In genomic region chr4:154497901-154498300, GRCh38 we compare ENCODE assay signal across 14 cellular contexts. TPM values are rescaled to one million over a fixed set of nuclear protein-coding genes. Genes with fewer than 3 reads are reported as not detected.
"Had no signal": no experiment of that assay in that cellular context is flagged by ENCODE, and none has a peak within 500 bp of the region (broad histone marks: within the 10 kb centered on the region; RNA-seq: fewer than 3 reads in every experiment).

No MANE protein-coding gene starts in this region.

- ATAC-seq: gastrocnemius medialis; heart right ventricle; naive thymus-derived CD4-positive, alpha-beta T cell; sciatic nerve had no signal

- H3K9me3 ChIP-seq: gastrocnemius medialis, heart right ventricle, neutrophil, stomach, thoracic aorta, transverse colon had no signal

- H3K27ac Mint-ChIP-seq: naive thymus-derived CD4-positive, alpha-beta T cell had no signal

- H3K4me3 ChIP-seq: gastrocnemius medialis, heart right ventricle, stomach, thoracic aorta, transverse colon had no signal

- DNase-seq: gastrocnemius medialis; heart right ventricle; hypothalamus; kidney glomerular epithelial cell; naive thymus-derived CD4-positive, alpha-beta T cell; posterior cingulate gyrus; stimulated activated naive CD4-positive, alpha-beta T cell; stomach; substantia nigra; transverse colon had no signal

- H3K36me3 Mint-ChIP-seq: naive thymus-derived CD4-positive, alpha-beta T cell had no signal

- H3K4me3 Mint-ChIP-seq: naive thymus-derived CD4-positive, alpha-beta T cell had no signal

- H3K4me1 ChIP-seq: gastrocnemius medialis, heart right ventricle, transverse colon had no signal

- FAIRE-seq: islet of Langerhans had no signal

- H3K36me3 ChIP-seq: gastrocnemius medialis, heart right ventricle, neutrophil, stomach, thoracic aorta, transverse colon had no signal

- H3K27ac ChIP-seq: gastrocnemius medialis, heart right ventricle, neutrophil, thoracic aorta, transverse colon had no signal

RNA-seq across cellular contexts. Expression of gene DCHS2, which starts 6.3 kb away (rescaled TPM):
- total RNA-seq: sciatic nerve had no signal
